Comparison of ENCODE assay signal across 1 cellular context in genomic region chr13:43074824-43075510, GRCh38.
A peak's percentile ranks its signal among the peaks of the same experiment; 100 is the strongest.
TF ChIP-seq lines count a peak whose summit lies in the region.

No MANE protein-coding gene starts in this region.

TF ChIP-seq in GM12878, 131 proteins besides CTCF, POLR2A, EP300 and RAD21 (continued from another document):
- TF ChIP-seq, protein P1, sequence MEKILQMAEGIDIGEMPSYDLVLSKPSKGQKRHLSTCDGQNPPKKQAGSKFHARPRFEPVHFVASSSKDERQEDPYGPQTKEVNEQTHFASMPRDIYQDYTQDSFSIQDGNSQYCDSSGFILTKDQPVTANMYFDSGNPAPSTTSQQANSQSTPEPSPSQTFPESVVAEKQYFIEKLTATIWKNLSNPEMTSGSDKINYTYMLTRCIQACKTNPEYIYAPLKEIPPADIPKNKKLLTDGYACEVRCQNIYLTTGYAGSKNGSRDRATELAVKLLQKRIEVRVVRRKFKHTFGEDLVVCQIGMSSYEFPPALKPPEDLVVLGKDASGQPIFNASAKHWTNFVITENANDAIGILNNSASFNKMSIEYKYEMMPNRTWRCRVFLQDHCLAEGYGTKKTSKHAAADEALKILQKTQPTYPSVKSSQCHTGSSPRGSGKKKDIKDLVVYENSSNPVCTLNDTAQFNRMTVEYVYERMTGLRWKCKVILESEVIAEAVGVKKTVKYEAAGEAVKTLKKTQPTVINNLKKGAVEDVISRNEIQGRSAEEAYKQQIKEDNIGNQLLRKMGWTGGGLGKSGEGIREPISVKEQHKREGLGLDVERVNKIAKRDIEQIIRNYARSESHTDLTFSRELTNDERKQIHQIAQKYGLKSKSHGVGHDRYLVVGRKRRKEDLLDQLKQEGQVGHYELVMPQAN (conservative IDR thresholded peaks at IDR 0.05) = no peak
- TF ChIP-seq ZBTB40 (IDR thresholded peaks at IDR 0.05; ENCODE audit: borderline replicate concordance) = no peak
- peak; percentile 65 for TF ChIP-seq IRF4 (IDR thresholded peaks at IDR 0.05; ENCODE audit: low read depth, low read length)
- no peak for TF ChIP-seq IKZF2 (IDR thresholded peaks at IDR 0.05)
- TF ChIP-seq PBX3 (IDR thresholded peaks at IDR 0.05; ENCODE audit: insufficient replicate concordance, low read depth, low read length) = peak; percentile 45
- TF ChIP-seq HCFC1 (IDR thresholded peaks at IDR 0.05; ENCODE audit: low read length) = no peak
- TF ChIP-seq, protein P2, sequence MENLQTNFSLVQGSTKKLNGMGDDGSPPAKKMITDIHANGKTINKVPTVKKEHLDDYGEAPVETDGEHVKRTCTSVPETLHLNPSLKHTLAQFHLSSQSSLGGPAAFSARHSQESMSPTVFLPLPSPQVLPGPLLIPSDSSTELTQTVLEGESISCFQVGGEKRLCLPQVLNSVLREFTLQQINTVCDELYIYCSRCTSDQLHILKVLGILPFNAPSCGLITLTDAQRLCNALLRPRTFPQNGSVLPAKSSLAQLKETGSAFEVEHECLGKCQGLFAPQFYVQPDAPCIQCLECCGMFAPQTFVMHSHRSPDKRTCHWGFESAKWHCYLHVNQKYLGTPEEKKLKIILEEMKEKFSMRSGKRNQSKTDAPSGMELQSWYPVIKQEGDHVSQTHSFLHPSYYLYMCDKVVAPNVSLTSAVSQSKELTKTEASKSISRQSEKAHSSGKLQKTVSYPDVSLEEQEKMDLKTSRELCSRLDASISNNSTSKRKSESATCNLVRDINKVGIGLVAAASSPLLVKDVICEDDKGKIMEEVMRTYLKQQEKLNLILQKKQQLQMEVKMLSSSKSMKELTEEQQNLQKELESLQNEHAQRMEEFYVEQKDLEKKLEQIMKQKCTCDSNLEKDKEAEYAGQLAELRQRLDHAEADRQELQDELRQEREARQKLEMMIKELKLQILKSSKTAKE (IDR thresholded peaks at IDR 0.05; ENCODE audit: low read depth, poor library complexity, severe bottlenecking) = peak; percentile 38
- peak; percentile 41; the same call in 1 of the 2 replicates for TF ChIP-seq PAX5 (IDR thresholded peaks at IDR 0.05; ENCODE audit: borderline replicate concordance, low read depth, low read length)
- TF ChIP-seq, protein P3, sequence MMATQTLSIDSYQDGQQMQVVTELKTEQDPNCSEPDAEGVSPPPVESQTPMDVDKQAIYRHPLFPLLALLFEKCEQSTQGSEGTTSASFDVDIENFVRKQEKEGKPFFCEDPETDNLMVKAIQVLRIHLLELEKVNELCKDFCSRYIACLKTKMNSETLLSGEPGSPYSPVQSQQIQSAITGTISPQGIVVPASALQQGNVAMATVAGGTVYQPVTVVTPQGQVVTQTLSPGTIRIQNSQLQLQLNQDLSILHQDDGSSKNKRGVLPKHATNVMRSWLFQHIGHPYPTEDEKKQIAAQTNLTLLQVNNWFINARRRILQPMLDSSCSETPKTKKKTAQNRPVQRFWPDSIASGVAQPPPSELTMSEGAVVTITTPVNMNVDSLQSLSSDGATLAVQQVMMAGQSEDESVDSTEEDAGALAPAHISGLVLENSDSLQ (IDR thresholded peaks at IDR 0.05) = peak; percentile 78
- no peak for TF ChIP-seq MYB (IDR thresholded peaks at IDR 0.05; ENCODE audit: borderline replicate concordance, low read depth, low read length)
- TF ChIP-seq EED (IDR thresholded peaks at IDR 0.05; ENCODE audit: low read depth) = no peak; the same call in 1 of the 2 replicates
- TF ChIP-seq MTA3 (IDR thresholded peaks at IDR 0.05; ENCODE audit: borderline replicate concordance, low read length) = peak; percentile 30; the same call in 1 of the 2 replicates
- TF ChIP-seq MXI1 (IDR thresholded peaks at IDR 0.05; ENCODE audit: low read depth, low read length) = no peak
- no peak for TF ChIP-seq TCF12 (IDR thresholded peaks at IDR 0.05; ENCODE audit: low read depth, low read length)
- peak; percentile 67; the same call in 1 of the 3 replicates for TF ChIP-seq POU2F2 (IDR thresholded peaks at IDR 0.05; ENCODE audit: borderline replicate concordance, low read depth, low read length)
- TF ChIP-seq CREM (IDR thresholded peaks at IDR 0.05; ENCODE audit: low read depth) = peak; percentile 46
- TF ChIP-seq NFIC (IDR thresholded peaks at IDR 0.05; ENCODE audit: low read depth, low read length) = peak; percentile 68; the same call in 1 of the 2 replicates
- TF ChIP-seq ZNF384 (IDR thresholded peaks at IDR 0.05; ENCODE audit: borderline replicate concordance, low read depth, low read length) = no peak
- TF ChIP-seq, protein P4, sequence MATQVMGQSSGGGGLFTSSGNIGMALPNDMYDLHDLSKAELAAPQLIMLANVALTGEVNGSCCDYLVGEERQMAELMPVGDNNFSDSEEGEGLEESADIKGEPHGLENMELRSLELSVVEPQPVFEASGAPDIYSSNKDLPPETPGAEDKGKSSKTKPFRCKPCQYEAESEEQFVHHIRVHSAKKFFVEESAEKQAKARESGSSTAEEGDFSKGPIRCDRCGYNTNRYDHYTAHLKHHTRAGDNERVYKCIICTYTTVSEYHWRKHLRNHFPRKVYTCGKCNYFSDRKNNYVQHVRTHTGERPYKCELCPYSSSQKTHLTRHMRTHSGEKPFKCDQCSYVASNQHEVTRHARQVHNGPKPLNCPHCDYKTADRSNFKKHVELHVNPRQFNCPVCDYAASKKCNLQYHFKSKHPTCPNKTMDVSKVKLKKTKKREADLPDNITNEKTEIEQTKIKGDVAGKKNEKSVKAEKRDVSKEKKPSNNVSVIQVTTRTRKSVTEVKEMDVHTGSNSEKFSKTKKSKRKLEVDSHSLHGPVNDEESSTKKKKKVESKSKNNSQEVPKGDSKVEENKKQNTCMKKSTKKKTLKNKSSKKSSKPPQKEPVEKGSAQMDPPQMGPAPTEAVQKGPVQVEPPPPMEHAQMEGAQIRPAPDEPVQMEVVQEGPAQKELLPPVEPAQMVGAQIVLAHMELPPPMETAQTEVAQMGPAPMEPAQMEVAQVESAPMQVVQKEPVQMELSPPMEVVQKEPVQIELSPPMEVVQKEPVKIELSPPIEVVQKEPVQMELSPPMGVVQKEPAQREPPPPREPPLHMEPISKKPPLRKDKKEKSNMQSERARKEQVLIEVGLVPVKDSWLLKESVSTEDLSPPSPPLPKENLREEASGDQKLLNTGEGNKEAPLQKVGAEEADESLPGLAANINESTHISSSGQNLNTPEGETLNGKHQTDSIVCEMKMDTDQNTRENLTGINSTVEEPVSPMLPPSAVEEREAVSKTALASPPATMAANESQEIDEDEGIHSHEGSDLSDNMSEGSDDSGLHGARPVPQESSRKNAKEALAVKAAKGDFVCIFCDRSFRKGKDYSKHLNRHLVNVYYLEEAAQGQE (IDR thresholded peaks at IDR 0.05; ENCODE audit: low read depth, low read length) = no peak
- no peak for TF ChIP-seq KDM1A (IDR thresholded peaks at IDR 0.05; ENCODE audit: borderline replicate concordance)
- no peak for TF ChIP-seq YBX1 (IDR thresholded peaks at IDR 0.05)
- TF ChIP-seq JUNB (IDR thresholded peaks at IDR 0.05) = peak; percentile 84
- no peak for TF ChIP-seq KAT2A (conservative IDR thresholded peaks at IDR 0.05; ENCODE audit: control insufficient read depth, low read depth, low read length)
- no peak for TF ChIP-seq ZZZ3 (IDR thresholded peaks at IDR 0.05; ENCODE audit: control insufficient read depth, insufficient read length, low read depth)
- TF ChIP-seq RFX5 (IDR thresholded peaks at IDR 0.05; ENCODE audit: low read depth, low read length) = no peak
- no peak for TF ChIP-seq SMC3 (IDR thresholded peaks at IDR 0.05; ENCODE audit: borderline replicate concordance, low read length)
- TF ChIP-seq CBX5 (IDR thresholded peaks at IDR 0.05; ENCODE audit: low read depth) = 0 out of 2 replicates have a peak, but pooled peaks have one; percentile 37
- TF ChIP-seq SMARCA5 (IDR thresholded peaks at IDR 0.05) = no peak
- peak; percentile 59 for TF ChIP-seq MTA2 (IDR thresholded peaks at IDR 0.05; ENCODE audit: low read depth)
- TF ChIP-seq, protein P5, sequence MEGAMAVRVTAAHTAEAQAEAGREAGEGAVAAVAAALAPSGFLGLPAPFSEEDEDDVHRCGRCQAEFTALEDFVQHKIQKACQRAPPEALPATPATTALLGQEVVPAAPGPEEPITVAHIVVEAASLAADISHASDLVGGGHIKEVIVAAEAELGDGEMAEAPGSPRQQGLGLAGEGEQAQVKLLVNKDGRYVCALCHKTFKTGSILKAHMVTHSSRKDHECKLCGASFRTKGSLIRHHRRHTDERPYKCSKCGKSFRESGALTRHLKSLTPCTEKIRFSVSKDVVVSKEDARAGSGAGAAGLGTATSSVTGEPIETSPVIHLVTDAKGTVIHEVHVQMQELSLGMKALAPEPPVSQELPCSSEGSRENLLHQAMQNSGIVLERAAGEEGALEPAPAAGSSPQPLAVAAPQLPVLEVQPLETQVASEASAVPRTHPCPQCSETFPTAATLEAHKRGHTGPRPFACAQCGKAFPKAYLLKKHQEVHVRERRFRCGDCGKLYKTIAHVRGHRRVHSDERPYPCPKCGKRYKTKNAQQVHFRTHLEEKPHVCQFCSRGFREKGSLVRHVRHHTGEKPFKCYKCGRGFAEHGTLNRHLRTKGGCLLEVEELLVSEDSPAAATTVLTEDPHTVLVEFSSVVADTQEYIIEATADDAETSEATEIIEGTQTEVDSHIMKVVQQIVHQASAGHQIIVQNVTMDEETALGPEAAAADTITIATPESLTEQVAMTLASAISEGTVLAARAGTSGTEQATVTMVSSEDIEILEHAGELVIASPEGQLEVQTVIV (IDR thresholded peaks at IDR 0.05; ENCODE audit: borderline replicate concordance, partially characterized antibody) = no peak
- peak; percentile 72; the same call in 1 of the 2 replicates for TF ChIP-seq BCL11A (IDR thresholded peaks at IDR 0.05; ENCODE audit: low read depth, low read length)
